34 cellular contexts compared by ENCODE assay signal in the genomic region with DNA sequence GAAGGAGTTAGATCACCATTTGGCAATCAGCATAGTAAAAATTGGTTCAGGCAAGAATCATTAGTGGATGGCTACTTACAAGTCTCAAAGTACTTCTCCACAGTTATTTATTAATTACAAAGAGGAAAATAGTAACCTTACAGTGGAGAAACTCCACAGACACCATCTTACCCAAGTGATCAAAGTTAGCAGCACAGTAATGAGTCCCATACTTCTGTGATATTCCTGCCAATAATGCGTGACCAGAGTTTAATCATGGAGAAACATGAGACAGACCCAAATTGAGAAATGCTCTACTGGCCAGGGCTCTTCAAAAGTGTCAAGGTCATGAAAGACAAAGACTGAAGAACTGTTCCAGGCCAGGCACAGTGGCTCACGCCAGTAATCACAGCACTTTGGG.
"Had no signal": no experiment of that assay in that cellular context is flagged by ENCODE, and none has a peak within 500 bp of the region (broad histone marks: within the 10 kb centered on the region; RNA-seq: fewer than 3 reads in every experiment).

No MANE protein-coding gene starts in this region.

- H3K9me3 Mint-ChIP-seq: activated CD4-positive, alpha-beta memory T cell treated with anti-CD3 and anti-CD28 coated beads, Interleukin-2, amount 10 ng/mL, durations not matched to agents 7 days and 5 days; activated naive CD8-positive, alpha-beta T cell treated with anti-CD3 and anti-CD28 coated beads for 36 hours had no signal

- H3K4me1 Mint-ChIP-seq: activated CD8-positive, alpha-beta memory T cell treated with anti-CD3 and anti-CD28 coated beads, Interleukin-2, amount 10 ng/mL, durations not matched to agents 7 days and 5 days had no signal

- ATAC-seq: activated CD8-positive, alpha-beta memory T cell treated with anti-CD3 and anti-CD28 coated beads, Interleukin-2, amount 10 ng/mL, durations not matched to agents 7 days and 5 days; Right ventricle myocardium inferior had no signal

- H3K27ac ChIP-seq: brain microvascular endothelial cell, KMS-11, PC-9, RWPE1, SK-N-MC, WERI-Rb-1 had no signal

- H3K27me3 ChIP-seq: brain microvascular endothelial cell had no signal

- DNase-seq: activated CD4-positive, alpha-beta memory T cell treated with anti-CD3 and anti-CD28 coated beads, Interleukin-2, amount 10 ng/mL, durations not matched to agents 7 days and 5 days; activated CD4-positive, alpha-beta T cell treated with anti-CD3 and anti-CD28 coated beads for 1 hour; activated CD4-positive, alpha-beta T cell treated with anti-CD3 and anti-CD28 coated beads for 48 hours; activated CD4-positive, CD25-positive, alpha-beta regulatory T cell; activated CD8-positive, alpha-beta memory T cell treated with anti-CD3 and anti-CD28 coated beads for 24 hours; activated CD8-positive, alpha-beta memory T cell treated with anti-CD3 and anti-CD28 coated beads, Interleukin-2, amount 10 ng/mL, durations not matched to agents 7 days and 5 days; activated CD8-positive, alpha-beta memory T cell treated with anti-CD3 and anti-CD28 coated beads, Interleukin-2, amount 50 U/mL, for 48 hours; activated effector memory CD4-positive, alpha-beta T cell treated with Interleukin-2 at 50 U/mL for 16 hours; activated naive CD4-positive, alpha-beta T cell treated with anti-CD3 and anti-CD28 coated beads, Interleukin-2, amount 50 U/mL, for 16 hours; activated naive CD8-positive, alpha-beta T cell treated with anti-CD3 and anti-CD28 coated beads for 36 hours; activated T-cell treated with anti-CD3 and anti-CD28 coated beads, Interleukin-2, amount 50 U/mL, for 48 hours; amniotic stem cell; aorta; brain microvascular endothelial cell; MM.1S; MV-4-11; NCI-H1092; NCI-H1436 treated with DMSO at 0.1 percent for 48 hours; NCI-H1694 treated with DMSO at 0.1 percent for 48 hours; NCI-H2029 treated with DMSO at 0.1 percent for 48 hours; NCI-H2107; NCI-H2171; NCI-H510A; NCI-H526; NCI-H748 treated with DMSO at 0.1 percent for 48 hours; NK-92 treated with Interleukin-12 subunit alpha and Interleukin-12 subunit beta, amount 100 ng/mL, for 24 hours; PC-9; T1000; WERI-Rb-1 had no signal

- FAIRE-seq: RCC 7860 had no signal

- H3K4me3 ChIP-seq: PC-9, SK-N-MC had no signal

- H3K4me3 Mint-ChIP-seq: activated CD4-positive, alpha-beta memory T cell treated with anti-CD3 and anti-CD28 coated beads, Interleukin-2, amount 10 ng/mL, durations not matched to agents 7 days and 5 days; activated CD8-positive, alpha-beta memory T cell treated with anti-CD3 and anti-CD28 coated beads, Interleukin-2, amount 10 ng/mL, durations not matched to agents 7 days and 5 days; activated naive CD8-positive, alpha-beta T cell treated with anti-CD3 and anti-CD28 coated beads for 36 hours had no signal

- H3K27ac Mint-ChIP-seq: activated CD4-positive, alpha-beta memory T cell treated with anti-CD3 and anti-CD28 coated beads, Interleukin-2, amount 10 ng/mL, durations not matched to agents 7 days and 5 days; activated CD8-positive, alpha-beta memory T cell treated with anti-CD3 and anti-CD28 coated beads, Interleukin-2, amount 10 ng/mL, durations not matched to agents 7 days and 5 days; activated naive CD8-positive, alpha-beta T cell treated with anti-CD3 and anti-CD28 coated beads for 36 hours had no signal

- H3K9ac ChIP-seq: KMS-11 had no signal

- H3K27me3 Mint-ChIP-seq: activated CD4-positive, alpha-beta memory T cell treated with anti-CD3 and anti-CD28 coated beads, Interleukin-2, amount 10 ng/mL, durations not matched to agents 7 days and 5 days; activated CD8-positive, alpha-beta memory T cell treated with anti-CD3 and anti-CD28 coated beads, Interleukin-2, amount 10 ng/mL, durations not matched to agents 7 days and 5 days; activated naive CD8-positive, alpha-beta T cell treated with anti-CD3 and anti-CD28 coated beads for 36 hours had no signal
